25 cellular contexts compared by ENCODE assay signal in the genomic region with DNA sequence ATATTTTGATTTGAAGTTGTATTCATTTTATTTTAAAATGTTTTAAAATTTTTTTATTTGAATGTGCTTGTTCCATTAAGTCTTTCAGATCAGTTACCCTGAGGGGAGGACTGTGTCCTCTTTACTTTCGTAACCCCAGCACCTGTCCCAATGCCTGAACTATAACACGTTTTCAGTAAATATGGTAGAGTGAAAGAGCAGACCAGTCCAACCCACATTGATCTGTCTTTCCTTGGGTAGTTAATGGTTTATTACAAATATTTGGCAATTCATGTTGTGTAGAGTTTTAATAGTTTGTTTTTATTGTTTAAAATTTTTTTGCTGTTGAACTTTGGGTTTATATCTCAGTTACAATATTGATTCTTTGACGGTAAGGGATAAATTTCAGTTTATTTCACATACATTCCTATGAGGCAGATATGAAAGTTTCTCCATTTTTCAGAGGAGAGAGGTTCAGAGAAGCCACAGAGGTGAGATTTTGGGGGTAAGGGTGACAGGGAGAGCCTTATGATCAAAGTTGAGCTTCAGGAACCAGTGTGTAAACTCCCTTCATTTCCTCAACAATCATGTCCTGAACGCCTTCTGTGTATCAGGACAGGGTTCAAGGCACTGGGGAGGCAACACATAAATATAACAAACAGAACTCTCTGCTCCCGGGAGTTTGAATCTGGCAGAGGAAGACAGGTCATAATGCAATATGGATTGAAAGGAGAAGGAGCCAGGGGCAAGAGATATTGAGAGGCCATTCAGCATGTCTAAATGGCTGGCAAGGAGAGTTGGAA. TPM values are rescaled to one million over a fixed set of nuclear protein-coding genes. Genes with fewer than 3 reads are reported as not detected.
DNase-seq lines count a peak whose midpoint lies in the region; ATAC-seq and TF ChIP-seq lines count a peak whose summit lies in the region.
"Had no signal": no experiment of that assay in that cellular context is flagged by ENCODE, and none has a peak within 500 bp of the region (broad histone marks: within the 10 kb centered on the region; RNA-seq: fewer than 3 reads in every experiment).

No MANE protein-coding gene starts in this region.

- no peak overlapping the region for H2BK120ac ChIP-seq in mesenchymal stem cell (ENCODE audit: low read depth, low read length)

- intact Hi-C loops in right cardiac atrium (cut with DNase I) (loop anchor here in 1 of 4 donors (10.0 kb wide), 1 partner anchor 59 kb away; no protein-coding TSS in a partner anchor), heart left ventricle (cut with DNase I) (no loop called here)

- H3K14ac ChIP-seq in mesenchymal stem cell (ENCODE audit: low read length in 2 of 2), result no peak overlapping the region

- DNase-seq in right cardiac atrium (no peak), heart left ventricle (no peak), cardiac fibroblast (ENCODE audit: low read depth in 2 of 2) (no peak), mesenchymal stem cell (no peak), thoracic aorta (ENCODE audit: low spot score) (no peak), NCI-H187 treated with DMSO at 0.1 percent for 48 hours (lab: John Stamatoyannopoulos, UW) (no peak)
- no peak for DNase-seq in activated CD4-positive, CD25-positive, alpha-beta regulatory T cell (lab: John Stamatoyannopoulos, UW)
- DNase-seq: activated CD4-positive, alpha-beta T cell treated with anti-CD3 and anti-CD28 coated beads, Interleukin-2, amount 10 ng/mL, durations not matched to agents 7 days and 5 days; activated CD8-positive, alpha-beta memory T cell treated with anti-CD3 and anti-CD28 coated beads, Interleukin-2, amount 10 ng/mL, durations not matched to agents 7 days and 5 days; activated naive CD4-positive, alpha-beta T cell treated with anti-CD3 and anti-CD28 coated beads, Interleukin-2, amount 10 ng/mL, durations not matched to agents 7 days and 5 days; body of pancreas; foreskin fibroblast; HFFc6; immature natural killer cell; left lung; NCI-H1092; NCI-H2029; NCI-H345; stomach; T-helper 1 cell; upper lobe of right lung had no signal

- H4K91ac ChIP-seq in mesenchymal stem cell (ENCODE audit: low read length), result no peak overlapping the region

- H3K79me1 ChIP-seq in mesenchymal stem cell (replicated peaks; ENCODE audit: low read length, poor library complexity, severe bottlenecking), result peaks cover 13% of the 10 kb centered on the region

- H3K9ac ChIP-seq in mesenchymal stem cell (ENCODE audit: low read length), result peak overlapping the region; percentile 90

- TF ChIP-seq CTCF in heart left ventricle (IDR thresholded peaks at IDR 0.05) (no peak), cardiac fibroblast (IDR thresholded peaks at IDR 0.05; ENCODE audit: low read depth, low read length) (no peak), thoracic aorta (IDR thresholded peaks at IDR 0.05) (no peak)

- H3K9me3 ChIP-seq in right cardiac atrium (ENCODE audit: control insufficient read depth, low read length) (no peaks in the 10 kb centered on the region), heart left ventricle (no peaks in the 10 kb centered on the region), mesenchymal stem cell (ENCODE audit: control insufficient read depth, low read length) (no peaks in the 10 kb centered on the region), thoracic aorta (no peaks in the 10 kb centered on the region)
- H3K9me3 ChIP-seq: A549, body of pancreas, left lung, stomach, upper lobe of right lung had no signal

- TF ChIP-seq POLR2A in heart left ventricle (IDR thresholded peaks at IDR 0.05), result no peak

- H2BK15ac ChIP-seq in mesenchymal stem cell (ENCODE audit: low read depth, poor library complexity, severe bottlenecking), result no peak overlapping the region

- H3K27me3 ChIP-seq in right cardiac atrium (ENCODE audit: control insufficient read depth, insufficient read depth) (no peaks in the 10 kb centered on the region), heart left ventricle (no peaks in the 10 kb centered on the region), mesenchymal stem cell (ENCODE audit: control insufficient read depth in 1 of 2, insufficient read depth in 1 of 2, low read length in 2 of 2) (no peaks in the 10 kb centered on the region), thoracic aorta (replicated peaks; ENCODE audit: insufficient read depth) (no peaks in the 10 kb centered on the region)
- H3K27me3 ChIP-seq: body of pancreas, hepatocyte, left lung, stomach, upper lobe of right lung had no signal

- H3K4ac ChIP-seq in mesenchymal stem cell (ENCODE audit: low read depth in 1 of 2, low read length in 2 of 2), result peak overlapping the region in 1 of 2 experiments; percentile 36

- H3K27ac ChIP-seq in right cardiac atrium (ENCODE audit: low read length) (peak overlapping the region; percentile 43), heart left ventricle (peak overlapping the region in 3 of 12 donors; percentile 58 to 73 (median 60)), mesenchymal stem cell (ENCODE audit: low read length, poor library complexity, severe bottlenecking) (peak overlapping the region; percentile 60), thoracic aorta (peak overlapping the region; percentile 63 to 71)
- H3K27ac ChIP-seq: A549, C4-2B had no signal

- H2AFZ ChIP-seq in mesenchymal stem cell (ENCODE audit: low read depth, low read length), result no peak overlapping the region
- H2AFZ ChIP-seq: hepatocyte had no signal

- H3K4me3 ChIP-seq in right cardiac atrium (ENCODE audit: low read length) (no peak overlapping the region), heart left ventricle (peak overlapping the region in 1 of 12 donors; percentile 11), cardiac fibroblast (replicated peaks in 1 of 2; ENCODE audit: low read depth in 2 of 2, low read length in 2 of 2) (peak overlapping the region; percentile 14 to 45), mesenchymal stem cell (ENCODE audit: insufficient read depth in 1 of 2, low read depth in 1 of 2, low read length in 2 of 2) (peak overlapping the region in 1 of 2 experiments; percentile 76), thoracic aorta (no peak overlapping the region)
- H3K4me3 ChIP-seq: A549, body of pancreas, hepatocyte, left lung, stomach, upper lobe of right lung had no signal

- WGBS in right cardiac atrium, result 81% methylated on average over 5 of the region's 5 CpGs
- WGBS in heart left ventricle, 4 donors, result 92 to 93% (median 93%) methylated on average over 5 of the region's 5 CpGs
- WGBS in mesenchymal stem cell, result 98% methylated on average over 4 of the region's 5 CpGs

- H3K4me1 ChIP-seq in right cardiac atrium (ENCODE audit: control insufficient read depth, insufficient read depth, low read length) (peaks cover 22% of the 10 kb centered on the region), heart left ventricle (peaks cover 4 to 74% (median 42%) of the 10 kb centered on the region in 12 donors), mesenchymal stem cell (ENCODE audit: control insufficient read depth, insufficient read depth, low read depth, low read length) (peaks cover 11% of the 10 kb centered on the region), thoracic aorta (ENCODE audit: control insufficient read depth in 1 of 2, low read depth in 2 of 2) (peaks cover 35 to 61% of the 10 kb centered on the region in 2 donors)

- H4K8ac ChIP-seq in mesenchymal stem cell (ENCODE audit: low read length), result no peak overlapping the region

- H3K23ac ChIP-seq in mesenchymal stem cell (ENCODE audit: low read length in 2 of 2), result no peak overlapping the region

- H2BK5ac ChIP-seq in mesenchymal stem cell (ENCODE audit: low read depth, low read length, poor library complexity, severe bottlenecking), result no peak overlapping the region

- H3K18ac ChIP-seq in mesenchymal stem cell (ENCODE audit: low read depth in 1 of 2, low read length in 2 of 2), result peak overlapping the region in 1 of 2 experiments; percentile 38

- H3K4me2 ChIP-seq in mesenchymal stem cell (ENCODE audit: low read length, poor library complexity, severe bottlenecking), result no peak overlapping the region
- H3K4me2 ChIP-seq: A549, hepatocyte had no signal

- H2AK5ac ChIP-seq in mesenchymal stem cell (ENCODE audit: low read length, severe bottlenecking), result peak overlapping the region; percentile 50

- no peak overlapping the region for H2BK12ac ChIP-seq in mesenchymal stem cell (ENCODE audit: low read length in 2 of 2)

- H3K36me3 ChIP-seq in heart left ventricle (peaks cover 0 to 26% (median 16%) of the 10 kb centered on the region in 9 donors), mesenchymal stem cell (ENCODE audit: control insufficient read depth in 1 of 2, insufficient read depth in 2 of 2, low read depth in 1 of 2, low read length in 2 of 2) (peaks cover 17 to 30% of the 10 kb centered on the region in 2 experiments), thoracic aorta (peaks cover 6% of the 10 kb centered on the region)

- no peak for ATAC-seq in right cardiac atrium
- no peak for ATAC-seq in heart left ventricle
- no peak for ATAC-seq in thoracic aorta (ENCODE audit: insufficient number of reproducible peaks, low FRiP score, low read depth)
- no peak for ATAC-seq in GM21447 (IDR thresholded peaks at IDR 0.05; ENCODE audit: unreplicated experiment)
- ATAC-seq: A549; activated CD8-positive, alpha-beta memory T cell treated with anti-CD3 and anti-CD28 coated beads, Interleukin-2, amount 10 ng/mL, durations not matched to agents 7 days and 5 days; body of pancreas; left lung; upper lobe of right lung had no signal

RNA-seq across cellular contexts. Expression of a gene that starts 27.8 kb away (rescaled TPM):
- total RNA-seq in right cardiac atrium, result 10 to 100 TPM; 46.6 to 84.1 (median 55.3) TPM
- polyA plus RNA-seq in right cardiac atrium, result 15.2 TPM
- 10 to 100 TPM; 24.4 to 76.0 (median 51.7) TPM for total RNA-seq in heart left ventricle
- 1 to 10 TPM; 6.2 to 9.0 TPM for polyA plus RNA-seq in heart left ventricle
- polyA plus RNA-seq in mesenchymal stem cell (2013, experiment 1 of 2), result 20.5 TPM
- polyA plus RNA-seq in mesenchymal stem cell (2013, experiment 2 of 2), result 19.9 TPM
- total RNA-seq in thoracic aorta, result 10 to 100 TPM; 64.2 to 89.5 TPM

Comparison
In these comparisons a context has a peak if more than half of its experiments do, and no peak if none do; other contexts are left out.
1. H3K4me3 ChIP-seq: peak in cardiac fibroblast (2 of 2); none in right cardiac atrium (single experiment) and thoracic aorta (single experiment).